3 cellular contexts compared by ENCODE assay signal in genomic region chr12:92073123-92073522, GRCh38.
TF ChIP-seq lines count a peak whose summit lies in the region.

No MANE protein-coding gene starts in this region.

TF ChIP-seq in A549, 52 proteins besides CTCF, POLR2A, EP300 and RAD21:
- no peak for TF ChIP-seq MAFK (IDR thresholded peaks at IDR 0.05; ENCODE audit: partially characterized antibody)
TF ChIP-seq in A549: peak in this region for 0.

TF ChIP-seq in IMR-90, 13 proteins besides CTCF, POLR2A, EP300 and RAD21:
- TF ChIP-seq NFE2L2 (IDR thresholded peaks at IDR 0.05; ENCODE audit: low read depth, low read length) (no peak), RCOR1 (IDR thresholded peaks at IDR 0.05; ENCODE audit: insufficient replicate concordance, low read length) (no peak), BHLHE40 (IDR thresholded peaks at IDR 0.05; ENCODE audit: low read depth, low read length) (no peak), FOS (IDR thresholded peaks at IDR 0.05; ENCODE audit: low read depth, low read length) (no peak)

TF ChIP-seq in K562, 482 proteins besides CTCF, POLR2A, EP300 and RAD21:
- no peak for TF ChIP-seq SOX6 (IDR thresholded peaks at IDR 0.05)
- TF ChIP-seq ZNF12 (CRISPR knock-in tag; IDR thresholded peaks at IDR 0.05): peak; percentile 52; the same call in 1 of the 2 replicates
- no peak for TF ChIP-seq RERE (CRISPR knock-in tag; IDR thresholded peaks at IDR 0.05; ENCODE audit: borderline replicate concordance)
- TF ChIP-seq RBM15 (IDR thresholded peaks at IDR 0.05; ENCODE audit: insufficient read depth, low read length): no peak
